32 cellular contexts compared by ENCODE assay signal in the genomic region with DNA sequence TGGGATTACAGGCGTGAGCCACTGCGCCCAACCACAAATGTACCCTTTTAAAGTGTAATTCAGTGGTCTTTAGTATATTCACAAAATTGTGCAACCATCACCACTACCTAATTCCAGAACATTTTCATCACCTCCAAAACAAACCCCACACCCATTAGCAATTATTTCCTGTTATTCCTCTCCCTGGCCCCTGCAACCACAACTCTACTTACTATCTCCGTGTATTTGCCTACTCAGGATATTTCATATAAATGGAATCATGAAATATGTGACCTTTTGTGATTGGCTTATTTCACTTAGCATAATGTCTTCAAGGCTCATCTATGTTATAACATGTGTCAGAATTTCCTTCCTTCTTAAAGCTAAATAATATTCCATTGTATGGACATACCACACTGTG. TPM values are rescaled to one million over a fixed set of nuclear protein-coding genes. Genes with fewer than 3 reads are reported as not detected.
"Had no signal": no experiment of that assay in that cellular context is flagged by ENCODE, and none has a peak within 500 bp of the region (broad histone marks: within the 10 kb centered on the region; RNA-seq: fewer than 3 reads in every experiment).

No MANE protein-coding gene starts in this region.

- H3K36me3 ChIP-seq: left ventricle myocardium inferior, neural progenitor cell, ovary, right atrium auricular region, spleen, suprapubic skin, thoracic aorta, tibial artery, upper lobe of right lung had no signal

- H3K4me1 ChIP-seq: left ventricle myocardium inferior, neural progenitor cell, right atrium auricular region, suprapubic skin, tibial artery, upper lobe of right lung had no signal

- H3K4me2 ChIP-seq: neural progenitor cell had no signal

- H3K27ac ChIP-seq: left ventricle myocardium inferior, neural progenitor cell, ovary, right atrium auricular region, spleen, suprapubic skin, thoracic aorta, tibial artery, upper lobe of right lung had no signal

- DNase-seq: hypothalamus; immature natural killer cell; islet precursor cell; left ventricle myocardium inferior; mesendoderm; naive B cell; natural killer cell; nephron progenitor cell; ovary; small intestine; stimulated activated CD4-positive, alpha-beta T cell treated with anti-CD3 and anti-CD28 coated beads, Interleukin-4, amount 100 ng/mL, for 24 hours; stimulated activated naive CD4-positive, alpha-beta T cell; tibial artery; trophoblast cell; upper lobe of right lung had no signal

- ATAC-seq: natural killer cell; sciatic nerve; stimulated activated effector memory CD8-positive, alpha-beta T cell treated with anti-CD3 and anti-CD28 coated beads, Interleukin-12 subunit alpha, Interleukin-12 subunit beta, amount 100 ng/mL, for 72 hours; upper lobe of right lung had no signal

- H3K27me3 ChIP-seq: neural progenitor cell, ovary, right atrium auricular region, suprapubic skin, upper lobe of right lung had no signal

- H3K4me3 ChIP-seq: left ventricle myocardium inferior, lung, neural progenitor cell, ovary, right atrium auricular region, spleen, suprapubic skin, thoracic aorta, tibial artery, upper lobe of right lung had no signal

- FAIRE-seq: small intestine, urothelium cell line had no signal

- H3K9me3 ChIP-seq: left ventricle myocardium inferior, ovary, right atrium auricular region, spleen, suprapubic skin, thoracic aorta, tibial artery, upper lobe of right lung had no signal

- H2AFZ ChIP-seq: neural progenitor cell had no signal

- H3K9ac ChIP-seq: neural progenitor cell had no signal

RNA-seq across cellular contexts. Expression of a gene that starts 16.0 kb away (rescaled TPM):
- total RNA-seq: kidney epithelial cell, left ventricle myocardium inferior, lung, mesothelial cell of epicardium, mononuclear cell, natural killer cell, omental fat pad, pulmonary artery endothelial cell, sciatic nerve, spleen, subcutaneous adipose tissue, upper lobe of right lung had no signal
- polyA plus RNA-seq: immature natural killer cell, lung, small intestine, spleen had no signal

RNA-seq across cellular contexts. Expression of a gene that starts 27.2 kb away (rescaled TPM):
- total RNA-seq: kidney epithelial cell, mononuclear cell, natural killer cell, omental fat pad, renal cortical epithelial cell, subcutaneous adipose tissue had no signal
- polyA plus RNA-seq: immature natural killer cell had no signal

RNA-seq across cellular contexts. Expression of a gene that starts 30.8 kb away (rescaled TPM):
- total RNA-seq: kidney epithelial cell, mononuclear cell, progenitor cell of endocrine pancreas, pulmonary artery endothelial cell, renal cortical epithelial cell had no signal

RNA-seq across cellular contexts. Expression of a gene that starts 38.2 kb away (rescaled TPM):
- total RNA-seq: kidney epithelial cell, left ventricle myocardium inferior, mononuclear cell, natural killer cell, pulmonary artery endothelial cell, renal cortical epithelial cell, suprapubic skin, thoracic aorta had no signal
- polyA plus RNA-seq: immature natural killer cell had no signal
